In the genomic region with DNA sequence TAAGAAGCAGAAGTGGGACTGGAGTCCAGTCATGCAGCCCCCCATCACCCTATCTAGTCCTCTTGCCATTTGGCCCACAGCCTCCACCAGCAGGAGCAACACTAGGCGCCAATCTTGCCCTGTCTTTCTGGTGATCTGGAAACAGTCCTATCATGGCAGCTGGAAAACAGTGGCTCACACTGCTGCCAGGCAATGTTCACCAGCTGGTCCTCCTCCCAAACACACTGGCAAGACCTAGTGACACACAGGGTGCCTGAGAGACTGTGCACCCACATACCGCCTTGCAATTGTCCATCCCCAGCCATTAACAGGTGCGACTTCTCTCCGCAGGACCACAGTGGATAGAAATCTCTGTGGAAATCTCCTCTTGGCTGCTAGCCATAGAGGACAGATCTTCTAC, we compare ENCODE assay signal across 20 cellular contexts.
DNase-seq lines count a peak whose midpoint lies in the region; ATAC-seq, FAIRE-seq and TF ChIP-seq lines count a peak whose summit lies in the region.
"Had no signal": no experiment of that assay in that cellular context is flagged by ENCODE, and none has a peak within 500 bp of the region (broad histone marks: within the 10 kb centered on the region; RNA-seq: fewer than 3 reads in every experiment).

No MANE protein-coding gene starts in this region.

- 87 to 99% methylated on average over 4 of the region's 4 CpGs for WGBS in lung, 2 donors

- H3K9ac ChIP-seq in endothelial cell of umbilical vein (replicated peaks; ENCODE audit: extremely low read depth, insufficient read depth, low read length), result no peak overlapping the region
- peak overlapping the region in 4 of 5 donors; percentile 33 to 54 (median 37) for H3K9ac ChIP-seq in subcutaneous abdominal adipose tissue (ENCODE audit: low read length in 5 of 5)
- H3K9ac ChIP-seq: GM23248 had no signal

- H3K27ac Mint-ChIP-seq in activated T-helper 1 cell treated with anti-CD3 and anti-CD28 coated beads, Interleukin-12 subunit alpha, Interleukin-12 subunit beta, Interleukin-2, Interleukin-4 antibody, amounts not matched to agents 30 ng/mL and 10 ng/mL and 1 ng/mL, durations not matched to agents 14 hours and 24 hours and 36 hours, result no peak overlapping the region
- H3K27ac Mint-ChIP-seq in activated CD4-positive, alpha-beta memory T cell treated with anti-CD3 and anti-CD28 coated beads for 36 hours, result no peak overlapping the region

- POLR2A ChIA-PET in endothelial cell of umbilical vein (lab: Charles Lee), result interaction anchor here (0.7 kb wide), 1 partner anchor 18 kb away, joined by 7 read pairs; no protein-coding TSS in a partner anchor
- POLR2A ChIA-PET in activated CD4-positive, alpha-beta memory T cell treated with anti-CD3 and anti-CD28 coated beads for 36 hours (lab: Charles Lee), result interaction anchor here (0.6 kb wide), 1 partner anchor 614 kb away, joined by 3 read pairs; no protein-coding TSS in a partner anchor

- H3K4me2 ChIP-seq in endothelial cell of umbilical vein (ENCODE audit: insufficient read depth, low read length), result no peak overlapping the region
- H3K4me2 ChIP-seq: PC-9 had no signal

- peaks cover 45% of the 10 kb centered on the region for H3K4me1 Mint-ChIP-seq in activated T-helper 1 cell treated with anti-CD3 and anti-CD28 coated beads, Interleukin-12 subunit alpha, Interleukin-12 subunit beta, Interleukin-2, Interleukin-4 antibody, amounts not matched to agents 30 ng/mL and 10 ng/mL and 1 ng/mL, durations not matched to agents 14 hours and 24 hours and 36 hours (ENCODE audit: low read depth)
- peaks cover 36% of the 10 kb centered on the region for H3K4me1 Mint-ChIP-seq in activated CD4-positive, alpha-beta memory T cell treated with anti-CD3 and anti-CD28 coated beads for 36 hours (ENCODE audit: low read depth)

- no TSS peak for BruUV-seq in endothelial cell of umbilical vein (replicated peaks; lab: Mats Ljungman, UMichigan)

- dilution Hi-C loops in endothelial cell of umbilical vein (cut with MboI; ENCODE audit: extremely low pct_ligation_motif_present, low sequenced_read_pairs), result no loop called here

- CTCF ChIA-PET in endothelial cell of umbilical vein (lab: Charles Lee), result interaction anchor here (1.2 to 2.6 kb wide), 5 partner anchors 22 to 240 kb away, joined by 3 to 22 read pairs (median 7); no protein-coding TSS in a partner anchor
- CTCF ChIA-PET in activated CD4-positive, alpha-beta memory T cell treated with anti-CD3 and anti-CD28 coated beads for 36 hours (lab: Charles Lee), result interaction anchor here (1.8 to 5.9 kb wide), 5 partner anchors 23 to 361 kb away, joined by 5 to 42 read pairs (median 9); no protein-coding TSS in a partner anchor

- H3K9me3 ChIP-seq in KOPT-K1 (ENCODE audit: insufficient read depth, low read length, poor library complexity, severe bottlenecking) (no peaks in the 10 kb centered on the region), endothelial cell of umbilical vein (replicated peaks; ENCODE audit: control insufficient read depth, insufficient read depth, low read length) (no peaks in the 10 kb centered on the region), lung (ENCODE audit: control insufficient read depth in 2 of 2, insufficient read depth in 1 of 2, low read length in 1 of 2) (no peaks in the 10 kb centered on the region), subcutaneous abdominal adipose tissue (ENCODE audit: control insufficient read depth in 5 of 5, low read length in 5 of 5) (no peaks in the 10 kb centered on the region)
- H3K9me3 ChIP-seq: Caco-2 had no signal

- no peak overlapping the region for H3K4me3 ChIP-seq in endothelial cell of umbilical vein (replicated peaks in 1 of 3; ENCODE audit: insufficient read depth in 1 of 3, low read depth in 1 of 3, low read length in 3 of 3)
- H3K4me3 ChIP-seq in lung, result no peak overlapping the region
- no peak overlapping the region for H3K4me3 ChIP-seq in subcutaneous abdominal adipose tissue (ENCODE audit: low read depth in 1 of 5, low read length in 5 of 5)
- H3K4me3 ChIP-seq: GM23248, PC-9, SK-N-MC had no signal

- H3K9me1 ChIP-seq in endothelial cell of umbilical vein (replicated peaks; ENCODE audit: control insufficient read depth, extremely low read depth, insufficient read depth, low read length), result no peaks in the 10 kb centered on the region

- H2AFZ ChIP-seq in endothelial cell of umbilical vein (ENCODE audit: low read depth, low read length), result no peak overlapping the region
- H2AFZ ChIP-seq: GM23248, PC-9 had no signal

- H3K36me3 ChIP-seq in KOPT-K1 (ENCODE audit: insufficient read depth, low read length) (no peaks in the 10 kb centered on the region), endothelial cell of umbilical vein (ENCODE audit: control insufficient read depth in 2 of 2, extremely low read depth in 1 of 2, insufficient read depth in 2 of 2, low read length in 2 of 2) (no peaks in the 10 kb centered on the region), lung (ENCODE audit: control insufficient read depth in 2 of 2, insufficient read depth in 2 of 2, low read length in 2 of 2) (no peaks in the 10 kb centered on the region), subcutaneous abdominal adipose tissue (ENCODE audit: control insufficient read depth in 5 of 5, insufficient read depth in 5 of 5, low read length in 5 of 5) (no peaks in the 10 kb centered on the region)

- H3K27me3 Mint-ChIP-seq in activated T-helper 1 cell treated with anti-CD3 and anti-CD28 coated beads, Interleukin-12 subunit alpha, Interleukin-12 subunit beta, Interleukin-2, Interleukin-4 antibody, amounts not matched to agents 30 ng/mL and 10 ng/mL and 1 ng/mL, durations not matched to agents 14 hours and 24 hours and 36 hours (ENCODE audit: insufficient read depth), result peaks cover 2% of the 10 kb centered on the region
- no peaks in the 10 kb centered on the region for H3K27me3 Mint-ChIP-seq in activated CD4-positive, alpha-beta memory T cell treated with anti-CD3 and anti-CD28 coated beads for 36 hours

- ATAC-seq in lung (ENCODE audit: insufficient read depth, low FRiP score), result no peak

- H3K79me2 ChIP-seq in endothelial cell of umbilical vein (ENCODE audit: control insufficient read depth, insufficient read depth, low read length), result no peaks in the 10 kb centered on the region

- no peaks in the 10 kb centered on the region for H3K9me3 Mint-ChIP-seq in activated T-helper 1 cell treated with anti-CD3 and anti-CD28 coated beads, Interleukin-12 subunit alpha, Interleukin-12 subunit beta, Interleukin-2, Interleukin-4 antibody, amounts not matched to agents 30 ng/mL and 10 ng/mL and 1 ng/mL, durations not matched to agents 14 hours and 24 hours and 36 hours
- H3K9me3 Mint-ChIP-seq in activated CD4-positive, alpha-beta memory T cell treated with anti-CD3 and anti-CD28 coated beads for 36 hours, result no peaks in the 10 kb centered on the region
- H3K9me3 Mint-ChIP-seq: CD14-positive monocyte had no signal

- no peak overlapping the region for H3K4me3 Mint-ChIP-seq in activated T-helper 1 cell treated with anti-CD3 and anti-CD28 coated beads, Interleukin-12 subunit alpha, Interleukin-12 subunit beta, Interleukin-2, Interleukin-4 antibody, amounts not matched to agents 30 ng/mL and 10 ng/mL and 1 ng/mL, durations not matched to agents 14 hours and 24 hours and 36 hours
- H3K4me3 Mint-ChIP-seq in activated CD4-positive, alpha-beta memory T cell treated with anti-CD3 and anti-CD28 coated beads for 36 hours, result no peak overlapping the region
- H3K4me3 Mint-ChIP-seq: CD14-positive monocyte had no signal

- no peak for FAIRE-seq in endothelial cell of umbilical vein (lab: Jason Lieb, UNC)

- peaks cover 4% of the 10 kb centered on the region for H3K36me3 Mint-ChIP-seq in activated T-helper 1 cell treated with anti-CD3 and anti-CD28 coated beads, Interleukin-12 subunit alpha, Interleukin-12 subunit beta, Interleukin-2, Interleukin-4 antibody, amounts not matched to agents 30 ng/mL and 10 ng/mL and 1 ng/mL, durations not matched to agents 14 hours and 24 hours and 36 hours (ENCODE audit: low read depth)
- no peaks in the 10 kb centered on the region for H3K36me3 Mint-ChIP-seq in activated CD4-positive, alpha-beta memory T cell treated with anti-CD3 and anti-CD28 coated beads for 36 hours
- H3K36me3 Mint-ChIP-seq: CD14-positive monocyte had no signal

- no peak for TF ChIP-seq POLR2A in endothelial cell of umbilical vein (IDR thresholded peaks at IDR 0.05; ENCODE audit: low read depth, low read length)

- H4K20me1 ChIP-seq in endothelial cell of umbilical vein (replicated peaks; ENCODE audit: control insufficient read depth, extremely low read depth, insufficient read depth, low read length), result no peaks in the 10 kb centered on the region

- TF ChIP-seq CTCF in endothelial cell of umbilical vein (IDR thresholded peaks at IDR 0.05; ENCODE audit: extremely low read depth in 1 of 2, insufficient read depth in 1 of 2, low read depth in 1 of 2, low read length in 2 of 2), result no peak
- TF ChIP-seq CTCF in lung (IDR thresholded peaks at IDR 0.05; ENCODE audit: control extremely low read depth, extremely low read depth), result no peak

- intact Hi-C loops in endothelial cell of umbilical vein (cut with micrococcal nuclease), result loop anchor here (2.0 to 10.0 kb wide), 3 partner anchors 50 to 332 kb away; no protein-coding TSS in a partner anchor
- intact Hi-C loops in activated T-helper 1 cell treated with anti-CD3 and anti-CD28 coated beads, Interleukin-12 subunit alpha, Interleukin-12 subunit beta, Interleukin-2, Interleukin-4 antibody, amounts not matched to agents 30 ng/mL and 10 ng/mL and 1 ng/mL, durations not matched to agents 14 hours and 24 hours and 36 hours (cut with micrococcal nuclease), result no loop called here
- intact Hi-C loops in activated CD4-positive, alpha-beta memory T cell treated with anti-CD3 and anti-CD28 coated beads for 36 hours (cut with micrococcal nuclease), result loop anchor here (5.0 kb wide), 1 partner anchor 224 kb away; no protein-coding TSS in a partner anchor

- no peak for DNase-seq in endothelial cell of umbilical vein (ENCODE audit: low read depth, low spot score)
- peak; percentile 35 for DNase-seq in lung (ENCODE audit: low spot score)
- DNase-seq in activated T-helper 1 cell treated with anti-CD3 and anti-CD28 coated beads, Interleukin-12 subunit alpha, Interleukin-12 subunit beta, Interleukin-2, Interleukin-4 antibody, amounts not matched to agents 30 ng/mL and 10 ng/mL and 1 ng/mL, durations not matched to agents 14 hours and 24 hours and 36 hours (ENCODE audit: low spot score), result no peak
- no peak for DNase-seq in SIG-M5 treated with dmso at 0.1 percent for 504 hours (lab: John Stamatoyannopoulos, UW; ENCODE audit: unreplicated experiment)
- no peak for DNase-seq in activated CD4-positive, alpha-beta memory T cell treated with anti-CD3 and anti-CD28 coated beads for 36 hours
- DNase-seq in NCI-H2227 (lab: John Stamatoyannopoulos, UW; ENCODE audit: unreplicated experiment), result no peak
- DNase-seq: ACHN, AML-193, Caco-2, KBM-7, NCI-H1417 treated with DMSO at 0.1 percent for 48 hours, NCI-H1930, NCI-H446 treated with DMSO at 0.1 percent for 48 hours, NCI-H748 treated with DMSO at 0.1 percent for 48 hours, PC-9 had no signal

- no peaks in the 10 kb centered on the region for H3K27me3 ChIP-seq in endothelial cell of umbilical vein (ENCODE audit: control insufficient read depth in 2 of 2, insufficient read depth in 2 of 2, low read length in 2 of 2)
- H3K27me3 ChIP-seq in lung (ENCODE audit: control insufficient read depth, insufficient read depth), result no peaks in the 10 kb centered on the region
- H3K27me3 ChIP-seq in subcutaneous abdominal adipose tissue (ENCODE audit: control insufficient read depth in 5 of 5, insufficient read depth in 4 of 5, low read length in 5 of 5), result no peaks in the 10 kb centered on the region

- H3K27ac ChIP-seq in KOPT-K1 (ENCODE audit: low read depth, low read length, poor library complexity, severe bottlenecking), result peak overlapping the region; percentile 68
- H3K27ac ChIP-seq in endothelial cell of umbilical vein (ENCODE audit: insufficient read depth, low read depth, low read length), result peak overlapping the region; percentile 95
- H3K27ac ChIP-seq in lung (ENCODE audit: low read depth in 1 of 2, low read length in 1 of 2), result peak overlapping the region; percentile 30 to 37
- peak overlapping the region; percentile 92 for H3K27ac ChIP-seq in subcutaneous abdominal adipose tissue (ENCODE audit: low read depth, low read length)
- H3K27ac ChIP-seq: PC-9, SK-N-MC had no signal

- peaks cover 17% of the 10 kb centered on the region for H3K4me1 ChIP-seq in endothelial cell of umbilical vein (ENCODE audit: control insufficient read depth, extremely low read depth, insufficient read depth, low read length)
- H3K4me1 ChIP-seq in lung (ENCODE audit: control insufficient read depth in 2 of 2, insufficient read depth in 2 of 2, low read length in 2 of 2), result peaks cover 4 to 8% of the 10 kb centered on the region in 2 donors
- H3K4me1 ChIP-seq in subcutaneous abdominal adipose tissue (ENCODE audit: control insufficient read depth in 5 of 5, insufficient read depth in 5 of 5, low read length in 5 of 5), result peaks cover 12 to 44% (median 41%) of the 10 kb centered on the region in 5 donors
- H3K4me1 ChIP-seq: Caco-2 had no signal

Comparison
In these comparisons a context has a peak if more than half of its experiments do, and no peak if none do; other contexts are left out.
1. H3K27ac ChIP-seq: peak in every context shown above with its lines; median percentile 95 in endothelial cell of umbilical vein; 92 in subcutaneous abdominal adipose tissue; 68 in KOPT-K1; 34 in lung.